In the genomic region with DNA sequence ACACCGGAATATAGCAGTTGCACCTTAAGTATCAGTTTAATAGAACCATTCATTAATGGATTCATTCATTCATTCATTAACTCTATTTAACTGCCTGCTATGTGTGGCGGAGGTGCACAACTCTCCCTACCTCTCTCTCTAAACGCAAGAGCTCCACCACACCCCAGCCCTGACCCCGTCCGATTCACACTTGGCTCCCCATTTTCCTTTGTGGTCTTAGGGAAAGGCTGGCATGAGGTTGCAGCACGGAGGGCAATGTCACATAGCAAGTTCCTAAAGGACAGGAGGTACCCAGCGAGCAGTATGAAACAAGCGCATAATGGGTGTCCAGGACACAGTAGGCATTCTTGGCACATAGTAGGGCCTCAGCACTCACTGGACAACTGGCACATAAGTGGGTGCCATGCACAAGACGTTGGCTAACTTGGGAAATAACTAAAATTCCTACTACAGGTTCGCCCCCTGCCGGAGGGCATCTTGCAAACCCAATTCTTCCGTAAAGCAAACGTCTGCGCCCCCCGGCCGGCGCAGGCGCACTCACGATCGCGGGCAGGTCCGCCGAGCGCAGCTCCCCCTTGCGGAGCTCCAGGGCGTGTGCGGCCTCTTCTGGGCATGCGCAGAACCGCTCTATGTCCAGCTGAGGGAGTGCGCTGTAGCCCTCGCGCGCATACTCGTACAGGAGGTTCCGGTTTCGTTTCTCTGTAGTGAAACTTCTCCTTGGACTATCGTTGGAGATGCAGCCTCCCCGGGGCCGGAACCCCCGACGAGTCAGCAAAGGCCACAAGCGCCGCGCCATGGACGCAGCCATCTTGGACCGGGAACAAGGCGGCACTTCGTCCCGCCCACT, we compare ENCODE assay signal across 1 cellular context.
TF ChIP-seq lines count a peak whose summit lies in the region.

A gene with protein sequence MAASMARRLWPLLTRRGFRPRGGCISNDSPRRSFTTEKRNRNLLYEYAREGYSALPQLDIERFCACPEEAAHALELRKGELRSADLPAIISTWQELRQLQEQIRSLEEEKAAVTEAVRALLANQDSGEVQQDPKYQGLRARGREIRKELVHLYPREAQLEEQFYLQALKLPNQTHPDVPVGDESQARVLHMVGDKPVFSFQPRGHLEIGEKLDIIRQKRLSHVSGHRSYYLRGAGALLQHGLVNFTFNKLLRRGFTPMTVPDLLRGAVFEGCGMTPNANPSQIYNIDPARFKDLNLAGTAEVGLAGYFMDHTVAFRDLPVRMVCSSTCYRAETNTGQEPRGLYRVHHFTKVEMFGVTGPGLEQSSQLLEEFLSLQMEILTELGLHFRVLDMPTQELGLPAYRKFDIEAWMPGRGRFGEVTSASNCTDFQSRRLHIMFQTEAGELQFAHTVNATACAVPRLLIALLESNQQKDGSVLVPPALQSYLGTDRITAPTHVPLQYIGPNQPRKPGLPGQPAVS (minus strand): TSS at position 835 of the 847 bp plus-strand sequence. CDS start 27 bp downstream, at position 808.

TF ChIP-seq in K562, 482 proteins besides CTCF, POLR2A, EP300 and RAD21 (continued from another document):
- TF ChIP-seq RERE (CRISPR knock-in tag; IDR thresholded peaks at IDR 0.05; ENCODE audit: borderline replicate concordance): no peak
- no peak for TF ChIP-seq CBFA2T2 (conservative IDR thresholded peaks at IDR 0.05)
- 0 out of 2 replicates have a peak, but pooled peaks have one; percentile 51 for TF ChIP-seq KAT7 (CRISPR knock-in tag; IDR thresholded peaks at IDR 0.05; ENCODE audit: borderline replicate concordance)
